17 cellular contexts compared by ENCODE assay signal in the genomic region with DNA sequence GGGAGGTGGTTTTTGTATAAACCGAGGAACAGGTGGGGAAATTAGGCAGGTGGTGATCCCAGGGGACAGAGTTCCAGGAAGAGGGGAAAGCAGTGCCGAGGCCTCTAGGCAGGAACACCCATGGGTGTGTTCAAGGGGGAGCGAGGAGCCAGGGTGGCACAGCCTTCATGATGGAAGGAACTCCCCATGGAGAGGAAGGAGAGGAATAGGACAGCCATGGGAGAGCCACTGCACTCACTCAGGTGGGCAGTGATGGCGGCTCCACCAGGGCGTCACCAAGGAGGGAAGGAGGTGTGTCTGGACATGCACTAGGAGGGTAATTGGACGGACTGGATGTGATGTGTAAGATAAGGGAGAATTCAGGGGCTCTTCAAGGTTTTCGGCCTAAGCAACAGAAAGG.
A peak's percentile ranks its signal among the peaks of the same experiment; 100 is the strongest.
DNase-seq lines count a peak whose midpoint lies in the region; ATAC-seq and TF ChIP-seq lines count a peak whose summit lies in the region.
"Had no signal": no experiment of that assay in that cellular context is flagged by ENCODE, and none has a peak within 500 bp of the region (broad histone marks: within the 10 kb centered on the region; RNA-seq: fewer than 3 reads in every experiment).

No MANE protein-coding gene starts in this region.

- no peaks in the 10 kb centered on the region for H3K9me3 Mint-ChIP-seq in activated naive CD8-positive, alpha-beta T cell treated with anti-CD3 and anti-CD28 coated beads, Interleukin-2, amount 10 ng/mL, durations not matched to agents 7 days and 5 days
- peaks cover 8% of the 10 kb centered on the region for H3K9me3 Mint-ChIP-seq in activated naive CD8-positive, alpha-beta T cell treated with anti-CD3 and anti-CD28 coated beads, Interleukin-2, amount 50 U/mL, for 24 hours
- H3K9me3 Mint-ChIP-seq in osteocyte (ENCODE audit: unreplicated experiment), result peaks cover 9% of the 10 kb centered on the region

- no peak overlapping the region for H3K27ac ChIP-seq in lung (ENCODE audit: low read depth in 1 of 2, low read length in 1 of 2)
- H3K27ac ChIP-seq: HL-60 had no signal

- POLR2A ChIA-PET in activated naive CD8-positive, alpha-beta T cell treated with anti-CD3 and anti-CD28 coated beads, Interleukin-2, amount 10 ng/mL, durations not matched to agents 7 days and 5 days (lab: Charles Lee), result no interaction called here

- H3K27ac Mint-ChIP-seq in activated naive CD8-positive, alpha-beta T cell treated with anti-CD3 and anti-CD28 coated beads, Interleukin-2, amount 10 ng/mL, durations not matched to agents 7 days and 5 days, result peak overlapping the region; percentile 36
- no peak overlapping the region for H3K27ac Mint-ChIP-seq in activated naive CD8-positive, alpha-beta T cell treated with anti-CD3 and anti-CD28 coated beads, Interleukin-2, amount 50 U/mL, for 24 hours
- H3K27ac Mint-ChIP-seq in osteocyte (ENCODE audit: unreplicated experiment), result no peak overlapping the region

- no peaks in the 10 kb centered on the region for H3K4me1 Mint-ChIP-seq in activated naive CD8-positive, alpha-beta T cell treated with anti-CD3 and anti-CD28 coated beads, Interleukin-2, amount 10 ng/mL, durations not matched to agents 7 days and 5 days
- no peaks in the 10 kb centered on the region for H3K4me1 Mint-ChIP-seq in activated naive CD8-positive, alpha-beta T cell treated with anti-CD3 and anti-CD28 coated beads, Interleukin-2, amount 50 U/mL, for 24 hours
- H3K4me1 Mint-ChIP-seq in osteocyte (ENCODE audit: unreplicated experiment), result peaks cover 21% of the 10 kb centered on the region

- H3K9me3 ChIP-seq in lung (ENCODE audit: control insufficient read depth in 2 of 2, insufficient read depth in 1 of 2, low read length in 1 of 2), result no peaks in the 10 kb centered on the region

- DNase-seq in activated naive CD8-positive, alpha-beta T cell treated with anti-CD3 and anti-CD28 coated beads, Interleukin-2, amount 10 ng/mL, durations not matched to agents 7 days and 5 days, result no peak
- DNase-seq in activated naive CD8-positive, alpha-beta T cell treated with anti-CD3 and anti-CD28 coated beads, Interleukin-2, amount 50 U/mL, for 24 hours, result no peak
- peak; percentile 26 for DNase-seq in lung (ENCODE audit: low spot score)
- DNase-seq in osteocyte (ENCODE audit: extremely low spot score, unreplicated experiment), result peak; percentile 38
- no peak for DNase-seq in NCI-H1436 treated with DMSO at 0.1 percent for 48 hours (lab: John Stamatoyannopoulos, UW)
- DNase-seq in foreskin melanocyte, result no peak
- DNase-seq: Calu3, DMS79 treated with DMSO at 0.1 percent for 48 hours, GF-D8, NCI-H1048, NCI-H1436, NCI-H187 treated with DMSO at 0.1 percent for 48 hours, NCI-H524, NCI-H774 had no signal

- H3K4me3 Mint-ChIP-seq in activated naive CD8-positive, alpha-beta T cell treated with anti-CD3 and anti-CD28 coated beads, Interleukin-2, amount 10 ng/mL, durations not matched to agents 7 days and 5 days, result no peak overlapping the region
- no peak overlapping the region for H3K4me3 Mint-ChIP-seq in activated naive CD8-positive, alpha-beta T cell treated with anti-CD3 and anti-CD28 coated beads, Interleukin-2, amount 50 U/mL, for 24 hours
- H3K4me3 Mint-ChIP-seq in osteocyte (ENCODE audit: unreplicated experiment), result no peak overlapping the region

- H3K4me3 ChIP-seq in lung, result no peak overlapping the region

- H3K36me3 ChIP-seq in lung (ENCODE audit: control insufficient read depth in 2 of 2, insufficient read depth in 2 of 2, low read length in 2 of 2), result no peaks in the 10 kb centered on the region

- H3K4me1 ChIP-seq in lung (ENCODE audit: control insufficient read depth in 2 of 2, insufficient read depth in 2 of 2, low read length in 2 of 2), result no peaks in the 10 kb centered on the region

- H3K36me3 Mint-ChIP-seq in activated naive CD8-positive, alpha-beta T cell treated with anti-CD3 and anti-CD28 coated beads, Interleukin-2, amount 10 ng/mL, durations not matched to agents 7 days and 5 days, result no peaks in the 10 kb centered on the region
- H3K36me3 Mint-ChIP-seq in activated naive CD8-positive, alpha-beta T cell treated with anti-CD3 and anti-CD28 coated beads, Interleukin-2, amount 50 U/mL, for 24 hours (ENCODE audit: low read depth), result no peaks in the 10 kb centered on the region
- peaks cover 15% of the 10 kb centered on the region for H3K36me3 Mint-ChIP-seq in osteocyte (ENCODE audit: unreplicated experiment)

- no peaks in the 10 kb centered on the region for H3K27me3 ChIP-seq in lung (ENCODE audit: control insufficient read depth, insufficient read depth)

- WGBS in lung, 2 donors, result 92 to 93% methylated on average over 7 of the region's 7 CpGs

- TF ChIP-seq CTCF in lung (IDR thresholded peaks at IDR 0.05; ENCODE audit: control extremely low read depth, extremely low read depth), result no peak
- no peak for TF ChIP-seq CTCF in osteocyte (IDR thresholded peaks at IDR 0.05)

- H3K27me3 Mint-ChIP-seq in activated naive CD8-positive, alpha-beta T cell treated with anti-CD3 and anti-CD28 coated beads, Interleukin-2, amount 10 ng/mL, durations not matched to agents 7 days and 5 days, result peaks cover 8% of the 10 kb centered on the region
- peaks cover 3% of the 10 kb centered on the region for H3K27me3 Mint-ChIP-seq in activated naive CD8-positive, alpha-beta T cell treated with anti-CD3 and anti-CD28 coated beads, Interleukin-2, amount 50 U/mL, for 24 hours
- H3K27me3 Mint-ChIP-seq in osteocyte (ENCODE audit: unreplicated experiment), result no peaks in the 10 kb centered on the region

- no peak for ATAC-seq in activated naive CD8-positive, alpha-beta T cell treated with anti-CD3 and anti-CD28 coated beads, Interleukin-2, amount 10 ng/mL, durations not matched to agents 7 days and 5 days (ENCODE audit: low read depth)
- no peak for ATAC-seq in activated naive CD8-positive, alpha-beta T cell treated with anti-CD3 and anti-CD28 coated beads, Interleukin-2, amount 50 U/mL, for 24 hours
- ATAC-seq in lung (ENCODE audit: insufficient read depth, low FRiP score), result no peak
- no peak for ATAC-seq in GM18520 (IDR thresholded peaks at IDR 0.05; ENCODE audit: unreplicated experiment)
- ATAC-seq: HCT116 had no signal

Comparison
In these comparisons a context has a peak if more than half of its experiments do, and no peak if none do; other contexts are left out.
1. DNase-seq: peak in lung (single experiment) and osteocyte (single experiment); none in activated naive CD8-positive, alpha-beta T cell treated with anti-CD3 and anti-CD28 coated beads, Interleukin-2, amount 10 ng/mL, durations not matched to agents 7 days and 5 days (single experiment), activated naive CD8-positive, alpha-beta T cell treated with anti-CD3 and anti-CD28 coated beads, Interleukin-2, amount 50 U/mL, for 24 hours (single experiment), NCI-H1436 treated with DMSO at 0.1 percent for 48 hours (single experiment) and foreskin melanocyte (single experiment).